In genomic region chrX:52271212-52271611, GRCh38 we compare ENCODE assay signal across 11 cellular contexts.
DNase-seq lines count a peak whose midpoint lies in the region; ATAC-seq and TF ChIP-seq lines count a peak whose summit lies in the region.
"Had no signal": no experiment of that assay in that cellular context is flagged by ENCODE, and none has a peak within 500 bp of the region (broad histone marks: within the 10 kb centered on the region; RNA-seq: fewer than 3 reads in every experiment).

No MANE protein-coding gene starts in this region.

- ATAC-seq in activated CD8-positive, alpha-beta T cell treated with anti-CD3 and anti-CD28 coated beads for 36 hours: no peak
- ATAC-seq in GM19328 (IDR thresholded peaks at IDR 0.05; ENCODE audit: unreplicated experiment): no peak

- H3K9me3 Mint-ChIP-seq in activated CD8-positive, alpha-beta T cell treated with anti-CD3 and anti-CD28 coated beads for 36 hours: no peaks in the 10 kb centered on the region
- H3K9me3 Mint-ChIP-seq: activated T-helper 2 cell treated with anti-CD3 and anti-CD28 coated beads, Interferon-gamma antibody, Interleukin-2, Interleukin-4, amounts not matched to agents 10 μg/mL and 5 μg/mL and 100 μg/mL, durations not matched to agents 14 hours and 24 hours and 36 hours had no signal

- TF ChIP-seq EP300 in Ishikawa (IDR thresholded peaks at IDR 0.05; ENCODE audit: borderline replicate concordance): no peak

- no peaks in the 10 kb centered on the region for H3K36me3 Mint-ChIP-seq in activated CD8-positive, alpha-beta T cell treated with anti-CD3 and anti-CD28 coated beads for 36 hours (ENCODE audit: low read depth)

- CTCF ChIA-PET in activated CD8-positive, alpha-beta T cell treated with anti-CD3 and anti-CD28 coated beads for 36 hours (lab: Charles Lee): no interaction called here

- POLR2A ChIA-PET in activated CD8-positive, alpha-beta T cell treated with anti-CD3 and anti-CD28 coated beads for 36 hours (lab: Charles Lee): no interaction called here

- TF ChIP-seq RAD21 in Ishikawa (IDR thresholded peaks at IDR 0.05; ENCODE audit: low read depth): peak; percentile 18; the same call in 1 of the 2 replicates

- intact Hi-C loops in activated CD8-positive, alpha-beta T cell treated with anti-CD3 and anti-CD28 coated beads for 36 hours (cut with micrococcal nuclease): no loop called here

- H3K4me1 Mint-ChIP-seq in activated CD8-positive, alpha-beta T cell treated with anti-CD3 and anti-CD28 coated beads for 36 hours (ENCODE audit: low read depth): no peaks in the 10 kb centered on the region

- TF ChIP-seq CTCF in activated CD8-positive, alpha-beta T cell treated with anti-CD3 and anti-CD28 coated beads for 36 hours (IDR thresholded peaks at IDR 0.05): no peak

- H3K27ac Mint-ChIP-seq in activated CD8-positive, alpha-beta T cell treated with anti-CD3 and anti-CD28 coated beads for 36 hours: no peak overlapping the region
- H3K27ac Mint-ChIP-seq: activated T-helper 2 cell treated with anti-CD3 and anti-CD28 coated beads, Interferon-gamma antibody, Interleukin-2, Interleukin-4, amounts not matched to agents 10 μg/mL and 5 μg/mL and 100 μg/mL, durations not matched to agents 14 hours and 24 hours and 36 hours had no signal

- H3K4me3 Mint-ChIP-seq in activated CD8-positive, alpha-beta T cell treated with anti-CD3 and anti-CD28 coated beads for 36 hours: no peak overlapping the region

- peaks cover 3% of the 10 kb centered on the region for H3K27me3 Mint-ChIP-seq in activated CD8-positive, alpha-beta T cell treated with anti-CD3 and anti-CD28 coated beads for 36 hours

- DNase-seq in EH (ENCODE audit: low read depth) (peak; percentile 7), left kidney (ENCODE audit: low read depth, low spot score) (peak; percentile 16), NCI-H2227 (lab: John Stamatoyannopoulos, UW; ENCODE audit: unreplicated experiment) (no peak), ureter (ENCODE audit: low spot score) (no peak), NOMO-1 (lab: John Stamatoyannopoulos, UW; ENCODE audit: unreplicated experiment in 2 of 2) (no peak)
- DNase-seq in activated CD8-positive, alpha-beta T cell treated with anti-CD3 and anti-CD28 coated beads for 36 hours: peak; percentile 8
- DNase-seq: IMR-90, SW 1271 had no signal

TF ChIP-seq in Ishikawa, 13 proteins besides CTCF, POLR2A, EP300 and RAD21:
- TF ChIP-seq ZBTB7A (IDR thresholded peaks at IDR 0.05; ENCODE audit: low read depth) (no peak), YY1 (IDR thresholded peaks at IDR 0.05; ENCODE audit: low read depth) (no peak), EGR1 (IDR thresholded peaks at IDR 0.05) (no peak), NFIC (IDR thresholded peaks at IDR 0.05) (no peak), TAF1 (IDR thresholded peaks at IDR 0.05; ENCODE audit: low read depth) (no peak), REST (IDR thresholded peaks at IDR 0.05; ENCODE audit: low read depth) (no peak), FOXM1 (IDR thresholded peaks at IDR 0.05; ENCODE audit: borderline replicate concordance, low read depth) (no peak), MAX (IDR thresholded peaks at IDR 0.05) (no peak), CEBPB (IDR thresholded peaks at IDR 0.05) (no peak), CREB1 (IDR thresholded peaks at IDR 0.05; ENCODE audit: low read depth) (no peak)

Comparison
In these comparisons a context has a peak if more than half of its experiments do, and no peak if none do; other contexts are left out.
1. DNase-seq: peak in EH (single experiment), activated CD8-positive, alpha-beta T cell treated with anti-CD3 and anti-CD28 coated beads for 36 hours (single experiment) and left kidney (single experiment); none in NCI-H2227 (single experiment), ureter (single experiment) and NOMO-1 (0 of 2).